Comparison of ENCODE assay signal across 19 cellular contexts in genomic region chr11:75969626-75970308, GRCh38.
A peak's percentile ranks its signal among the peaks of the same experiment; 100 is the strongest.
DNase-seq lines count a peak whose midpoint lies in the region; ATAC-seq and TF ChIP-seq lines count a peak whose summit lies in the region.
"Had no signal": no experiment of that assay in that cellular context is flagged by ENCODE, and none has a peak within 500 bp of the region (broad histone marks: within the 10 kb centered on the region; RNA-seq: fewer than 3 reads in every experiment).

No MANE protein-coding gene starts in this region.

- H3K4me1 Mint-ChIP-seq in naive B cell, result peaks cover 28 to 47% (median 44%) of the 10 kb centered on the region in 3 donors
- peaks cover 8% of the 10 kb centered on the region for H3K4me1 Mint-ChIP-seq in activated CD8-positive, alpha-beta T cell treated with anti-CD3 and anti-CD28 coated beads for 36 hours (ENCODE audit: low read depth)
- peaks cover 11 to 13% of the 10 kb centered on the region in 2 donors for H3K4me1 Mint-ChIP-seq in natural killer cell treated with Interleukin-12 subunit alpha and Interleukin-12 subunit beta and Interleukin-15 and Interleukin-18, amount 100 ng/mL, for 72 hours (ENCODE audit: low read depth in 2 of 2)
- H3K4me1 Mint-ChIP-seq in osteocyte (ENCODE audit: unreplicated experiment), result peaks cover 43% of the 10 kb centered on the region
- H3K4me1 Mint-ChIP-seq: endodermal cell had no signal

- H3K27ac Mint-ChIP-seq in naive B cell, result peak overlapping the region in 4 of 6 donors; percentile 5 to 71 (median 21)
- no peak overlapping the region for H3K27ac Mint-ChIP-seq in activated CD8-positive, alpha-beta T cell treated with anti-CD3 and anti-CD28 coated beads for 36 hours
- no peak overlapping the region for H3K27ac Mint-ChIP-seq in natural killer cell treated with Interleukin-12 subunit alpha and Interleukin-12 subunit beta and Interleukin-15 and Interleukin-18, amount 100 ng/mL, for 72 hours
- H3K27ac Mint-ChIP-seq in osteocyte (ENCODE audit: unreplicated experiment), result no peak overlapping the region
- H3K27ac Mint-ChIP-seq: activated naive CD8-positive, alpha-beta T cell; CD8-positive, alpha-beta T cell; endodermal cell had no signal

- peak; percentile 66 for DNase-seq in EL
- DNase-seq in M059J (ENCODE audit: low read depth), result peak; percentile 7
- peak; percentile 45 for DNase-seq in dedifferentiated amniotic fluid mesenchymal stem cell (ENCODE audit: extremely low spot score)
- no peak for DNase-seq in naive B cell
- DNase-seq in activated CD8-positive, alpha-beta T cell treated with anti-CD3 and anti-CD28 coated beads for 36 hours, result no peak
- DNase-seq in natural killer cell treated with Interleukin-12 subunit alpha and Interleukin-12 subunit beta and Interleukin-15 and Interleukin-18, amount 100 ng/mL, for 72 hours (ENCODE audit: low spot score), result no peak
- no peak for DNase-seq in osteocyte (ENCODE audit: extremely low spot score, unreplicated experiment)
- DNase-seq: activated CD4-positive, alpha-beta T cell treated with anti-CD3 and anti-CD28 coated beads for 4 hours; activated T-cell treated with anti-CD3 and anti-CD28 coated beads for 4 hours; caudate nucleus; CD8-positive, alpha-beta T cell; endodermal cell; GDM1; kidney; NCI-H2081 treated with DMSO at 0.1 percent for 48 hours; ovary; stimulated activated naive CD8-positive, alpha-beta T cell treated with anti-CD3 and anti-CD28 coated beads, Interleukin-15, Interleukin-2, amounts not matched to agents 100 U/mL and 50 U/mL, for 24 hours had no signal

- ATAC-seq in naive B cell (ENCODE audit: low read depth in 2 of 2), result no peak
- ATAC-seq in activated CD8-positive, alpha-beta T cell treated with anti-CD3 and anti-CD28 coated beads for 36 hours, result no peak
- no peak for ATAC-seq in natural killer cell treated with Interleukin-12 subunit alpha and Interleukin-12 subunit beta and Interleukin-15 and Interleukin-18, amount 100 ng/mL, for 72 hours
- ATAC-seq in HG02970 (IDR thresholded peaks at IDR 0.05; ENCODE audit: low FRiP score, unreplicated experiment), result no peak
- ATAC-seq: CD8-positive, alpha-beta T cell; stimulated activated naive CD8-positive, alpha-beta T cell treated with anti-CD3 and anti-CD28 coated beads, Interleukin-15, Interleukin-2, amounts not matched to agents 100 U/mL and 50 U/mL, for 24 hours had no signal

- POLR2A ChIA-PET in activated CD8-positive, alpha-beta T cell treated with anti-CD3 and anti-CD28 coated beads for 36 hours (lab: Charles Lee), result no interaction called here

- CTCF ChIA-PET in activated CD8-positive, alpha-beta T cell treated with anti-CD3 and anti-CD28 coated beads for 36 hours (lab: Charles Lee), result no interaction called here

- H3K27me3 Mint-ChIP-seq in naive B cell (no peaks in the 10 kb centered on the region), osteocyte (ENCODE audit: unreplicated experiment) (no peaks in the 10 kb centered on the region)
- H3K27me3 Mint-ChIP-seq in activated CD8-positive, alpha-beta T cell treated with anti-CD3 and anti-CD28 coated beads for 36 hours, result no peaks in the 10 kb centered on the region
- H3K27me3 Mint-ChIP-seq in natural killer cell treated with Interleukin-12 subunit alpha and Interleukin-12 subunit beta and Interleukin-15 and Interleukin-18, amount 100 ng/mL, for 72 hours, result no peaks in the 10 kb centered on the region
- H3K27me3 Mint-ChIP-seq: activated naive CD8-positive, alpha-beta T cell had no signal

- H3K36me3 Mint-ChIP-seq in naive B cell, result peaks cover 15 to 35% of the 10 kb centered on the region in 2 donors
- peaks cover 25% of the 10 kb centered on the region for H3K36me3 Mint-ChIP-seq in activated CD8-positive, alpha-beta T cell treated with anti-CD3 and anti-CD28 coated beads for 36 hours (ENCODE audit: low read depth)
- H3K36me3 Mint-ChIP-seq in natural killer cell treated with Interleukin-12 subunit alpha and Interleukin-12 subunit beta and Interleukin-15 and Interleukin-18, amount 100 ng/mL, for 72 hours, result peaks cover 2% of the 10 kb centered on the region
- H3K36me3 Mint-ChIP-seq in osteocyte (ENCODE audit: unreplicated experiment), result peaks cover 22% of the 10 kb centered on the region

- H3K9me3 Mint-ChIP-seq in naive B cell (peaks cover 0 to 22% (median 15%) of the 10 kb centered on the region in 7 donors), osteocyte (ENCODE audit: unreplicated experiment) (peaks cover 26% of the 10 kb centered on the region)
- peaks cover 11% of the 10 kb centered on the region for H3K9me3 Mint-ChIP-seq in activated CD8-positive, alpha-beta T cell treated with anti-CD3 and anti-CD28 coated beads for 36 hours
- H3K9me3 Mint-ChIP-seq in natural killer cell treated with Interleukin-12 subunit alpha and Interleukin-12 subunit beta and Interleukin-15 and Interleukin-18, amount 100 ng/mL, for 72 hours, result no peaks in the 10 kb centered on the region

- peak overlapping the region in 1 of 8 donors; percentile 2 for H3K4me3 Mint-ChIP-seq in naive B cell
- no peak overlapping the region for H3K4me3 Mint-ChIP-seq in activated CD8-positive, alpha-beta T cell treated with anti-CD3 and anti-CD28 coated beads for 36 hours
- H3K4me3 Mint-ChIP-seq in natural killer cell treated with Interleukin-12 subunit alpha and Interleukin-12 subunit beta and Interleukin-15 and Interleukin-18, amount 100 ng/mL, for 72 hours, result no peak overlapping the region
- no peak overlapping the region for H3K4me3 Mint-ChIP-seq in osteocyte (ENCODE audit: unreplicated experiment)
- H3K4me3 Mint-ChIP-seq: activated naive CD8-positive, alpha-beta T cell; CD8-positive, alpha-beta T cell; endodermal cell had no signal

- no peak for TF ChIP-seq CTCF in activated CD8-positive, alpha-beta T cell treated with anti-CD3 and anti-CD28 coated beads for 36 hours (IDR thresholded peaks at IDR 0.05)
- no peak for TF ChIP-seq CTCF in osteocyte (IDR thresholded peaks at IDR 0.05)

- intact Hi-C loops in activated CD8-positive, alpha-beta T cell treated with anti-CD3 and anti-CD28 coated beads for 36 hours (cut with micrococcal nuclease), result no loop called here

Comparison
In these comparisons a context has a peak if more than half of its experiments do, and no peak if none do; other contexts are left out.
1. DNase-seq: peak in EL (single experiment), M059J (single experiment) and dedifferentiated amniotic fluid mesenchymal stem cell (single experiment); none in naive B cell (single experiment), activated CD8-positive, alpha-beta T cell treated with anti-CD3 and anti-CD28 coated beads for 36 hours (single experiment), natural killer cell treated with Interleukin-12 subunit alpha and Interleukin-12 subunit beta and Interleukin-15 and Interleukin-18, amount 100 ng/mL, for 72 hours (single experiment) and osteocyte (single experiment).
2. H3K27ac Mint-ChIP-seq: peak in naive B cell (4 of 6); none in activated CD8-positive, alpha-beta T cell treated with anti-CD3 and anti-CD28 coated beads for 36 hours (single experiment), natural killer cell treated with Interleukin-12 subunit alpha and Interleukin-12 subunit beta and Interleukin-15 and Interleukin-18, amount 100 ng/mL, for 72 hours (0 of 2) and osteocyte (single experiment).